1 cellular context compared by ENCODE assay signal in the genomic region with DNA sequence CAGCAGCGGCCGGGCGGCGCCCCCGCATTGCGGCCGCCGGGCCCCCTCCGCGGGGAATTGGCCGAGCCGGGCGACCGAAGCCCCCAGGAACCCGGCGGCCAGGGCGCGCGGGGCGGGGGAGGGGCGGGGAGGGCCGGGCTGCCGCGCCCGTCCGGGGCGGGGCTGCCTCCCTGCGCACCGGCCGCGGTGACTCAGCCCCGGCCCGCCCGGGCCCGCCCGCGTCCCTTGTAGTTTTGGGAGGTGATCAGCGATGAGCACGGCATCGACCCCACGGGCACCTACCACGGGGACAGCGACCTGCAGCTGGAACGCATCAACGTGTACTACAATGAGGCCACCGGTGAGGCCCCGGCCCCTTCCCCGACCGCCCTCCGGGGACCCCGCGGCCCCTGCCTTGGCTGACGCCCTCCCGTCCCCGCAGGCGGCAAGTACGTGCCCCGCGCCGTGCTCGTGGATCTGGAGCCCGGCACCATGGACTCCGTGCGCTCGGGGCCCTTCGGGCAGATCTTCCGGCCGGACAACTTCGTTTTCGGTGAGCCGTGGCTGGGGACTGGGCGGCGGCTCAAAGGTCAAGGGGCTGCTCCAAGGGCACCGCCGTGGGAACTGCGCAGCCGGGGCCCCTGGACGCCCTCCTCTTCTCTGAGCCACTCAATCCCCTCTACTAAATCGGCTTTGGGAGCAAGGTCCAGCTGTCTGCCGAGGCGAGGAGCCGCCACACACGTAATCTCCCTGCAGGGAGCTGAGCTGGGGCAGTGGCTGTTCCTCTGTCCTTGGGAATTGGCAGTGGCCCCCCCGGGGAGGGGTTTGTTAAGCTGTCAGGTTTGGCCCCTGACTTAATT.
A peak's percentile ranks its signal among the peaks of the same experiment; 100 is the strongest.
TF ChIP-seq lines count a peak whose summit lies in the region.

No MANE protein-coding gene starts in this region.

TF ChIP-seq in HEK293, 187 proteins besides CTCF, POLR2A, EP300 and RAD21 (continued from another document):
- TF ChIP-seq, protein P1, sequence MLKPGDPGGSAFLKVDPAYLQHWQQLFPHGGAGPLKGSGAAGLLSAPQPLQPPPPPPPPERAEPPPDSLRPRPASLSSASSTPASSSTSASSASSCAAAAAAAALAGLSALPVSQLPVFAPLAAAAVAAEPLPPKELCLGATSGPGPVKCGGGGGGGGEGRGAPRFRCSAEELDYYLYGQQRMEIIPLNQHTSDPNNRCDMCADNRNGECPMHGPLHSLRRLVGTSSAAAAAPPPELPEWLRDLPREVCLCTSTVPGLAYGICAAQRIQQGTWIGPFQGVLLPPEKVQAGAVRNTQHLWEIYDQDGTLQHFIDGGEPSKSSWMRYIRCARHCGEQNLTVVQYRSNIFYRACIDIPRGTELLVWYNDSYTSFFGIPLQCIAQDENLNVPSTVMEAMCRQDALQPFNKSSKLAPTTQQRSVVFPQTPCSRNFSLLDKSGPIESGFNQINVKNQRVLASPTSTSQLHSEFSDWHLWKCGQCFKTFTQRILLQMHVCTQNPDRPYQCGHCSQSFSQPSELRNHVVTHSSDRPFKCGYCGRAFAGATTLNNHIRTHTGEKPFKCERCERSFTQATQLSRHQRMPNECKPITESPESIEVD (tag by site-specific recombination; IDR thresholded peaks at IDR 0.05), result no peak
- TF ChIP-seq, protein P2, sequence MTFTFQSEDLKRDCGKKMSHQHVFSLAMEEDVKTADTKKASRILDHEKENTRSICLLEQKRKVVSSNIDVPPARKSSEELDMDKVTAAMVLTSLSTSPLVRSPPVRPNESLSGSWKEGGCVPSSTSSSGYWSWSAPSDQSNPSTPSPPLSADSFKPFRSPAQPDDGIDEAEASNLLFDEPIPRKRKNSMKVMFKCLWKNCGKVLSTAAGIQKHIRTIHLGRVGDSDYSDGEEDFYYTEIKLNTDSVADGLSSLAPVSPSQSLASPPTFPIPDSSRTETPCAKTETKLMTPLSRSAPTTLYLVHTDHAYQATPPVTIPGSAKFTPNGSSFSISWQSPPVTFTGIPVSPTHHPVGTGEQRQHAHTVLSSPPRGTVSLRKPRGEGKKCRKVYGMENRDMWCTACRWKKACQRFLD (tag by site-specific recombination; IDR thresholded peaks at IDR 0.05), result no peak
- TF ChIP-seq, protein P3, sequence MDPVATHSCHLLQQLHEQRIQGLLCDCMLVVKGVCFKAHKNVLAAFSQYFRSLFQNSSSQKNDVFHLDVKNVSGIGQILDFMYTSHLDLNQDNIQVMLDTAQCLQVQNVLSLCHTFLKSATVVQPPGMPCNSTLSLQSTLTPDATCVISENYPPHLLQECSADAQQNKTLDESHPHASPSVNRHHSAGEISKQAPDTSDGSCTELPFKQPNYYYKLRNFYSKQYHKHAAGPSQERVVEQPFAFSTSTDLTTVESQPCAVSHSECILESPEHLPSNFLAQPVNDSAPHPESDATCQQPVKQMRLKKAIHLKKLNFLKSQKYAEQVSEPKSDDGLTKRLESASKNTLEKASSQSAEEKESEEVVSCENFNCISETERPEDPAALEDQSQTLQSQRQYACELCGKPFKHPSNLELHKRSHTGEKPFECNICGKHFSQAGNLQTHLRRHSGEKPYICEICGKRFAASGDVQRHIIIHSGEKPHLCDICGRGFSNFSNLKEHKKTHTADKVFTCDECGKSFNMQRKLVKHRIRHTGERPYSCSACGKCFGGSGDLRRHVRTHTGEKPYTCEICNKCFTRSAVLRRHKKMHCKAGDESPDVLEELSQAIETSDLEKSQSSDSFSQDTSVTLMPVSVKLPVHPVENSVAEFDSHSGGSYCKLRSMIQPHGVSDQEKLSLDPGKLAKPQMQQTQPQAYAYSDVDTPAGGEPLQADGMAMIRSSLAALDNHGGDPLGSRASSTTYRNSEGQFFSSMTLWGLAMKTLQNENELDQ (tag by site-specific recombination; IDR thresholded peaks at IDR 0.05; ENCODE audit: low read depth), result no peak
- TF ChIP-seq ZNF350 (tag by site-specific recombination; IDR thresholded peaks at IDR 0.05) (no peak), ZNF610 (tag by site-specific recombination; IDR thresholded peaks at IDR 0.05; ENCODE audit: borderline replicate concordance) (no peak), SP2 (tag by site-specific recombination; IDR thresholded peaks at IDR 0.05) (no peak), ZNF843 (tag by site-specific recombination; IDR thresholded peaks at IDR 0.05) (no peak), ZNF837 (tag by site-specific recombination; IDR thresholded peaks at IDR 0.05) (no peak), ZBTB20 (tag by site-specific recombination; IDR thresholded peaks at IDR 0.05) (peak; percentile 57), OSR2 (tag by site-specific recombination; IDR thresholded peaks at IDR 0.05) (no peak), ZNF707 (tag by site-specific recombination; IDR thresholded peaks at IDR 0.05) (no peak), ZNF19 (tag by site-specific recombination; IDR thresholded peaks at IDR 0.05; ENCODE audit: low read depth) (no peak)
- TF ChIP-seq, protein P4, sequence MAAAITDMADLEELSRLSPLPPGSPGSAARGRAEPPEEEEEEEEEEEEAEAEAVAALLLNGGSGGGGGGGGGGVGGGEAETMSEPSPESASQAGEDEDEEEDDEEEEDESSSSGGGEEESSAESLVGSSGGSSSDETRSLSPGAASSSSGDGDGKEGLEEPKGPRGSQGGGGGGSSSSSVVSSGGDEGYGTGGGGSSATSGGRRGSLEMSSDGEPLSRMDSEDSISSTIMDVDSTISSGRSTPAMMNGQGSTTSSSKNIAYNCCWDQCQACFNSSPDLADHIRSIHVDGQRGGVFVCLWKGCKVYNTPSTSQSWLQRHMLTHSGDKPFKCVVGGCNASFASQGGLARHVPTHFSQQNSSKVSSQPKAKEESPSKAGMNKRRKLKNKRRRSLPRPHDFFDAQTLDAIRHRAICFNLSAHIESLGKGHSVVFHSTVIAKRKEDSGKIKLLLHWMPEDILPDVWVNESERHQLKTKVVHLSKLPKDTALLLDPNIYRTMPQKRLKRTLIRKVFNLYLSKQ (tag by site-specific recombination; IDR thresholded peaks at IDR 0.05; ENCODE audit: borderline replicate concordance), result no peak
- TF ChIP-seq, protein P5, sequence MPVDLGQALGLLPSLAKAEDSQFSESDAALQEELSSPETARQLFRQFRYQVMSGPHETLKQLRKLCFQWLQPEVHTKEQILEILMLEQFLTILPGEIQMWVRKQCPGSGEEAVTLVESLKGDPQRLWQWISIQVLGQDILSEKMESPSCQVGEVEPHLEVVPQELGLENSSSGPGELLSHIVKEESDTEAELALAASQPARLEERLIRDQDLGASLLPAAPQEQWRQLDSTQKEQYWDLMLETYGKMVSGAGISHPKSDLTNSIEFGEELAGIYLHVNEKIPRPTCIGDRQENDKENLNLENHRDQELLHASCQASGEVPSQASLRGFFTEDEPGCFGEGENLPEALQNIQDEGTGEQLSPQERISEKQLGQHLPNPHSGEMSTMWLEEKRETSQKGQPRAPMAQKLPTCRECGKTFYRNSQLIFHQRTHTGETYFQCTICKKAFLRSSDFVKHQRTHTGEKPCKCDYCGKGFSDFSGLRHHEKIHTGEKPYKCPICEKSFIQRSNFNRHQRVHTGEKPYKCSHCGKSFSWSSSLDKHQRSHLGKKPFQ (tag by site-specific recombination; IDR thresholded peaks at IDR 0.05), result no peak
- TF ChIP-seq, protein P6, sequence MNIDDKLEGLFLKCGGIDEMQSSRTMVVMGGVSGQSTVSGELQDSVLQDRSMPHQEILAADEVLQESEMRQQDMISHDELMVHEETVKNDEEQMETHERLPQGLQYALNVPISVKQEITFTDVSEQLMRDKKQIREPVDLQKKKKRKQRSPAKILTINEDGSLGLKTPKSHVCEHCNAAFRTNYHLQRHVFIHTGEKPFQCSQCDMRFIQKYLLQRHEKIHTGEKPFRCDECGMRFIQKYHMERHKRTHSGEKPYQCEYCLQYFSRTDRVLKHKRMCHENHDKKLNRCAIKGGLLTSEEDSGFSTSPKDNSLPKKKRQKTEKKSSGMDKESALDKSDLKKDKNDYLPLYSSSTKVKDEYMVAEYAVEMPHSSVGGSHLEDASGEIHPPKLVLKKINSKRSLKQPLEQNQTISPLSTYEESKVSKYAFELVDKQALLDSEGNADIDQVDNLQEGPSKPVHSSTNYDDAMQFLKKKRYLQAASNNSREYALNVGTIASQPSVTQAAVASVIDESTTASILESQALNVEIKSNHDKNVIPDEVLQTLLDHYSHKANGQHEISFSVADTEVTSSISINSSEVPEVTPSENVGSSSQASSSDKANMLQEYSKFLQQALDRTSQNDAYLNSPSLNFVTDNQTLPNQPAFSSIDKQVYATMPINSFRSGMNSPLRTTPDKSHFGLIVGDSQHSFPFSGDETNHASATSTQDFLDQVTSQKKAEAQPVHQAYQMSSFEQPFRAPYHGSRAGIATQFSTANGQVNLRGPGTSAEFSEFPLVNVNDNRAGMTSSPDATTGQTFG (tag by site-specific recombination; IDR thresholded peaks at IDR 0.05; ENCODE audit: borderline replicate concordance), result peak; percentile 20; the same call in 1 of the 2 replicates
